In the genomic region with DNA sequence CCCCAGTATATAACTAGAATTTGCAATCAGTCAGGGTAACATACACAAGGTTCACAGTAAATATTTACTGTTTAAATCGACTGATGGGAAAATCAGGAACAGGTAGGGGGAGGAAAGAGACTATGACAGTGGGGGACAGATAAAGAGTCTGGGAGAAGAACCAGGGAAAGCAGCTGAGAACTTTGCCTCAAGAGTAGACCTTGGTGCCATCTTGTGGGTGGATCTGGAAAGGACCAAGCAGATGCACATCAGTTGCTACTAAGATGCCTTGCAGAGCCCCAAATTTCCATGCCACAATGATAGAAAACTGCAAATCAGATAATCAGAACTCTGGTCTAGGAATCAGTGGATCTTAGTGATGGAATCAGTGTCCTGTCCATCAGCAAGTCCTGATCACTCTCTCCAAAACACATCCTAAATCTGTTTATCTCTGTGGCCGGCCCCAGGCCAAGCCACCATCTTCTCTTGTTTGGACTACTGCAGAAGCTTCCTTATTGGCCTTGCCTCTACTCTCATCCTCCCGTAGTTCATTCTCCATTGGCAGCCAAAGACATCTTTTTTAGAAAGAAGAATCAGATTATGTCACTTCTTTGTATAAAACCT, we compare ENCODE assay signal across 8 cellular contexts.
DNase-seq lines count a peak whose midpoint lies in the region; ATAC-seq lines count a peak whose summit lies in the region.

No MANE protein-coding gene starts in this region.

- peak; percentile 55 for ATAC-seq in GM21360 (IDR thresholded peaks at IDR 0.05; ENCODE audit: unreplicated experiment)
- peak; percentile 70 for ATAC-seq in activated T-helper 17 cell treated with anti-CD3 and anti-CD28 coated beads, Interleukin-2, amount 50 U/mL, for 72 hours (replicated peaks)

- H3K36me3 Mint-ChIP-seq in activated T-helper 17 cell treated with anti-CD3 and anti-CD28 coated beads, Interleukin-2, amount 50 U/mL, for 72 hours (ENCODE audit: low read depth): no peaks in the 10 kb centered on the region

- no peaks in the 10 kb centered on the region for H3K9me3 Mint-ChIP-seq in activated T-helper 17 cell treated with anti-CD3 and anti-CD28 coated beads, Interleukin-2, amount 50 U/mL, for 72 hours

- H3K4me1 Mint-ChIP-seq in activated T-helper 17 cell treated with anti-CD3 and anti-CD28 coated beads, Interleukin-2, amount 50 U/mL, for 72 hours: peaks cover 14% of the 10 kb centered on the region

- H3K27me3 Mint-ChIP-seq in activated T-helper 17 cell treated with anti-CD3 and anti-CD28 coated beads, Interleukin-2, amount 50 U/mL, for 72 hours: no peaks in the 10 kb centered on the region

- no peak overlapping the region for H3K27ac Mint-ChIP-seq in activated T-helper 17 cell treated with anti-CD3 and anti-CD28 coated beads, Interleukin-2, amount 50 U/mL, for 72 hours

- intact Hi-C loops in posterior cingulate gyrus (cut with DNase I): loop anchor here (1.0 to 10.0 kb wide), 3 partner anchors 62 to 89 kb away; partner anchors contain the start of gene PDE8A

- DNase-seq in COR-L47 (lab: John Stamatoyannopoulos, UW): peak; percentile 60
- DNase-seq in NCI-H69 (lab: John Stamatoyannopoulos, UW): peak; percentile 52
- peak; percentile 57 for DNase-seq in glomerular visceral epithelial cell (ENCODE audit: extremely low spot score)
- DNase-seq in posterior cingulate gyrus: peak in 7 of 10 donors; percentile 54 to 90 (median 70)
- no peak for DNase-seq in NCI-H510A (lab: John Stamatoyannopoulos, UW)
- no peak for DNase-seq in HuH-7 (ENCODE audit: low spot score)

- no peak overlapping the region for H3K4me3 Mint-ChIP-seq in activated T-helper 17 cell treated with anti-CD3 and anti-CD28 coated beads, Interleukin-2, amount 50 U/mL, for 72 hours

Comparison
In these comparisons a context has a peak if more than half of its experiments do, and no peak if none do; other contexts are left out.
1. DNase-seq: peak in COR-L47 (single experiment), NCI-H69 (single experiment), glomerular visceral epithelial cell (single experiment) and posterior cingulate gyrus (7 of 10); none in NCI-H510A (single experiment) and HuH-7 (single experiment).